In genomic region chr3:59540241-59540640, GRCh38 we compare ENCODE assay signal across 13 cellular contexts.
DNase-seq lines count a peak whose midpoint lies in the region; ATAC-seq and TF ChIP-seq lines count a peak whose summit lies in the region.
"Had no signal": no experiment of that assay in that cellular context is flagged by ENCODE, and none has a peak within 500 bp of the region (broad histone marks: within the 10 kb centered on the region; RNA-seq: fewer than 3 reads in every experiment).

No MANE protein-coding gene starts in this region.

- H3K27ac Mint-ChIP-seq in activated T-helper 17 cell treated with anti-CD3 and anti-CD28 coated beads, Interleukin-2, amount 50 U/mL, for 72 hours: no peak overlapping the region
- H3K27ac Mint-ChIP-seq in type B pancreatic cell: no peak overlapping the region
- H3K27ac Mint-ChIP-seq: stimulated activated naive B cell treated with anti-CD40 and anti-IgM and Interleukin-4, amounts not matched to agents 10 μg/mL and 1 μg/mL and 100 μg/mL, for 72 hours had no signal

- H3K4me3 Mint-ChIP-seq in activated T-helper 17 cell treated with anti-CD3 and anti-CD28 coated beads, Interleukin-2, amount 50 U/mL, for 72 hours: peak overlapping the region; percentile 27
- H3K4me3 Mint-ChIP-seq in type B pancreatic cell: no peak overlapping the region
- H3K4me3 Mint-ChIP-seq: stimulated activated naive B cell treated with anti-CD40 and anti-IgM and Interleukin-4, amounts not matched to agents 10 μg/mL and 1 μg/mL and 100 μg/mL, for 72 hours had no signal

- TF ChIP-seq CTCF in AG09319 (IDR thresholded peaks at IDR 0.05; ENCODE audit: low read depth, low read length) (no peak), type B pancreatic cell (conservative IDR thresholded peaks at IDR 0.05) (no peak)

- peaks cover 17% of the 10 kb centered on the region for H3K4me1 Mint-ChIP-seq in activated T-helper 17 cell treated with anti-CD3 and anti-CD28 coated beads, Interleukin-2, amount 50 U/mL, for 72 hours
- peaks cover 35% of the 10 kb centered on the region for H3K4me1 Mint-ChIP-seq in type B pancreatic cell (ENCODE audit: unreplicated experiment)
- H3K4me1 Mint-ChIP-seq: stimulated activated naive B cell treated with anti-CD40 and anti-IgM and Interleukin-4, amounts not matched to agents 10 μg/mL and 1 μg/mL and 100 μg/mL, for 72 hours had no signal

- DNase-seq in AG09319 (ENCODE audit: extremely low read depth, low read depth): peak; percentile 31
- DNase-seq in H4 (ENCODE audit: low spot score): peak; percentile 7
- peak; percentile 24 for DNase-seq in fibroblast of the conjunctiva (ENCODE audit: low read depth)
- no peak for DNase-seq in nucleus accumbens (lab: John Stamatoyannopoulos, UW)
- no peak for DNase-seq in NCI-H1092 treated with DMSO at 0.1 percent for 48 hours (lab: John Stamatoyannopoulos, UW)
- no peak for DNase-seq in type B pancreatic cell (ENCODE audit: extremely low spot score, unreplicated experiment)
- DNase-seq: effector CD8-positive, alpha-beta T cell; KG1; kidney glomerular epithelial cell; right cardiac atrium; stimulated activated naive B cell treated with anti-CD40 and anti-IgM and Interleukin-4, amounts not matched to agents 10 μg/mL and 1 μg/mL and 100 μg/mL, for 72 hours had no signal

- no peak for ATAC-seq in activated T-helper 17 cell treated with anti-CD3 and anti-CD28 coated beads, Interleukin-2, amount 50 U/mL, for 72 hours (replicated peaks)
- ATAC-seq in GM19467 (IDR thresholded peaks at IDR 0.05; ENCODE audit: unreplicated experiment): no peak
- ATAC-seq: right cardiac atrium had no signal

- H3K36me3 Mint-ChIP-seq in activated T-helper 17 cell treated with anti-CD3 and anti-CD28 coated beads, Interleukin-2, amount 50 U/mL, for 72 hours (ENCODE audit: low read depth): no peaks in the 10 kb centered on the region
- no peaks in the 10 kb centered on the region for H3K36me3 Mint-ChIP-seq in type B pancreatic cell
- H3K36me3 Mint-ChIP-seq: stimulated activated naive B cell treated with anti-CD40 and anti-IgM and Interleukin-4, amounts not matched to agents 10 μg/mL and 1 μg/mL and 100 μg/mL, for 72 hours had no signal

- H3K27me3 Mint-ChIP-seq in activated T-helper 17 cell treated with anti-CD3 and anti-CD28 coated beads, Interleukin-2, amount 50 U/mL, for 72 hours: no peaks in the 10 kb centered on the region
- H3K27me3 Mint-ChIP-seq in type B pancreatic cell: peaks cover 6% of the 10 kb centered on the region
- H3K27me3 Mint-ChIP-seq: stimulated activated naive B cell treated with anti-CD40 and anti-IgM and Interleukin-4, amounts not matched to agents 10 μg/mL and 1 μg/mL and 100 μg/mL, for 72 hours had no signal

- no peaks in the 10 kb centered on the region for H3K9me3 Mint-ChIP-seq in activated T-helper 17 cell treated with anti-CD3 and anti-CD28 coated beads, Interleukin-2, amount 50 U/mL, for 72 hours
- H3K9me3 Mint-ChIP-seq in type B pancreatic cell: no peaks in the 10 kb centered on the region
- H3K9me3 Mint-ChIP-seq: stimulated activated naive B cell treated with anti-CD40 and anti-IgM and Interleukin-4, amounts not matched to agents 10 μg/mL and 1 μg/mL and 100 μg/mL, for 72 hours had no signal

Comparison
In these comparisons a context has a peak if more than half of its experiments do, and no peak if none do; other contexts are left out.
1. DNase-seq: peak in AG09319 (single experiment), H4 (single experiment) and fibroblast of the conjunctiva (single experiment); none in nucleus accumbens (0 of 56), NCI-H1092 treated with DMSO at 0.1 percent for 48 hours (single experiment) and type B pancreatic cell (single experiment).